17 cellular contexts compared by ENCODE assay signal in the genomic region with DNA sequence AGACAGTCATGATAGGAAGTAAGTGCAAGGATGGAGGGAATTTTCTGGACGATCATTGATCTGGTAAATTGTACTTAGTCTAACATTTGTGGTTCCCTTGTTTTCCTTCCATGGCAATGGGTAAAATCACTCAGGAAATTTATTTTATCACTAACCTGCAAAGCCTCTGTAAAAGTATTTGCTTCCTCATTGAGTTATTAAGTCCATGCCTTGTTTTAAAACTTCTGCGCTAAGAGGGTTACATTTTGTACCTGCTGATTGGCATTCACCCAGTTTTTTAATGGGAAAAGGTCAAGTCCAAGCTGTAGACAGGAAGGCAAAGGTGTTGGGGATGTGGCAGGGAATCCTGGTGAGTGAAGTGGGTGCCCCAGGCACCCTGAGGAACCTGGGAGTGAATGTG.
"Had no signal": no experiment of that assay in that cellular context is flagged by ENCODE, and none has a peak within 500 bp of the region (broad histone marks: within the 10 kb centered on the region; RNA-seq: fewer than 3 reads in every experiment).

No MANE protein-coding gene starts in this region.

- H3K36me3 Mint-ChIP-seq: naive B cell; stimulated activated naive B cell treated with anti-CD40 and anti-IgM and Interleukin-4, amounts not matched to agents 10 μg/mL and 1 μg/mL and 100 μg/mL, for 72 hours had no signal

- DNase-seq: activated CD4-positive, alpha-beta T cell treated with anti-CD3 and anti-CD28 coated beads for 48 hours; activated CD4-positive, CD25-positive, alpha-beta regulatory T cell; activated CD8-positive, alpha-beta T cell treated with anti-CD3 and anti-CD28 coated beads for 36 hours; activated naive CD4-positive, alpha-beta T cell treated with anti-CD3 and anti-CD28 coated beads for 36 hours; activated T-cell treated with anti-CD3 and anti-CD28 coated beads, Interleukin-2, amount 50 U/mL, for 24 hours; dorsolateral prefrontal cortex; foreskin fibroblast; hippocampal formation; islet precursor cell; left lung; mucosa of descending colon; naive B cell; stimulated activated naive B cell treated with anti-CD40 and anti-IgM and Interleukin-4, amounts not matched to agents 10 μg/mL and 1 μg/mL and 100 μg/mL, for 72 hours; T-helper 1 cell; T-helper 9 cell had no signal

- H3K9me3 Mint-ChIP-seq: activated CD8-positive, alpha-beta T cell treated with anti-CD3 and anti-CD28 coated beads for 36 hours; activated naive CD4-positive, alpha-beta T cell treated with anti-CD3 and anti-CD28 coated beads for 36 hours; activated T-cell treated with anti-CD3 and anti-CD28 coated beads, Interleukin-2, amount 50 U/mL, for 24 hours; brain; neural progenitor cell; stimulated activated naive B cell treated with anti-CD40 and anti-IgM and Interleukin-4, amounts not matched to agents 10 μg/mL and 1 μg/mL and 100 μg/mL, for 72 hours had no signal

- H3K36me3 ChIP-seq: left lung, neural progenitor cell had no signal

- H3K27me3 Mint-ChIP-seq: activated CD8-positive, alpha-beta T cell treated with anti-CD3 and anti-CD28 coated beads for 36 hours; brain; naive B cell; stimulated activated naive B cell treated with anti-CD40 and anti-IgM and Interleukin-4, amounts not matched to agents 10 μg/mL and 1 μg/mL and 100 μg/mL, for 72 hours had no signal

- H3K4me1 Mint-ChIP-seq: naive B cell; stimulated activated naive B cell treated with anti-CD40 and anti-IgM and Interleukin-4, amounts not matched to agents 10 μg/mL and 1 μg/mL and 100 μg/mL, for 72 hours had no signal

- H3K27ac ChIP-seq: dorsolateral prefrontal cortex, left lung had no signal

- H3K9ac ChIP-seq: neural progenitor cell had no signal

- H3K4me3 ChIP-seq: dorsolateral prefrontal cortex, left lung, mucosa of descending colon, neural progenitor cell had no signal

- H3K27ac Mint-ChIP-seq: activated CD8-positive, alpha-beta T cell treated with anti-CD3 and anti-CD28 coated beads for 36 hours; activated naive CD4-positive, alpha-beta T cell treated with anti-CD3 and anti-CD28 coated beads for 36 hours; activated T-cell treated with anti-CD3 and anti-CD28 coated beads, Interleukin-2, amount 50 U/mL, for 24 hours; brain; naive B cell; neural progenitor cell; stimulated activated naive B cell treated with anti-CD40 and anti-IgM and Interleukin-4, amounts not matched to agents 10 μg/mL and 1 μg/mL and 100 μg/mL, for 72 hours had no signal

- H3K4me3 Mint-ChIP-seq: activated CD8-positive, alpha-beta T cell treated with anti-CD3 and anti-CD28 coated beads for 36 hours; activated naive CD4-positive, alpha-beta T cell treated with anti-CD3 and anti-CD28 coated beads for 36 hours; activated T-cell treated with anti-CD3 and anti-CD28 coated beads, Interleukin-2, amount 50 U/mL, for 24 hours; brain; naive B cell; neural progenitor cell; stimulated activated naive B cell treated with anti-CD40 and anti-IgM and Interleukin-4, amounts not matched to agents 10 μg/mL and 1 μg/mL and 100 μg/mL, for 72 hours had no signal

- H3K9me3 ChIP-seq: left lung, mucosa of descending colon had no signal

- H2AFZ ChIP-seq: neural progenitor cell had no signal

- H3K27me3 ChIP-seq: left lung, neural progenitor cell had no signal
